ENCODE assay signal across 8 cellular contexts in genomic region chr2:239400000-239400831, GRCh38.
DNase-seq lines count a peak whose midpoint lies in the region; ATAC-seq lines count a peak whose summit lies in the region.

No MANE protein-coding gene starts in this region.

- H3K4me3 Mint-ChIP-seq in activated naive CD8-positive, alpha-beta T cell, result peak overlapping the region; percentile 92

- peaks cover 15% of the 10 kb centered on the region for H3K4me1 ChIP-seq in HUES6 (ENCODE audit: control insufficient read depth, insufficient read depth, low read length)

- no peaks in the 10 kb centered on the region for H3K36me3 ChIP-seq in HUES6 (ENCODE audit: control insufficient read depth, insufficient read depth, low read length)

- no peak overlapping the region for H3K27ac ChIP-seq in HUES6 (ENCODE audit: low read depth, low read length)

- no peaks in the 10 kb centered on the region for H3K27me3 ChIP-seq in HUES6 (ENCODE audit: control insufficient read depth, insufficient read depth, low read length)

- H3K4me3 ChIP-seq in HUES6 (ENCODE audit: low read depth, low read length), result peak overlapping the region; percentile 66

- H3K9ac ChIP-seq in HUES6 (ENCODE audit: low read length), result peak overlapping the region; percentile 33

- H3K4me1 Mint-ChIP-seq in activated naive CD8-positive, alpha-beta T cell (ENCODE audit: low read depth), result peaks cover 44% of the 10 kb centered on the region

- peak; percentile 59 for DNase-seq in NCI-H146 (lab: John Stamatoyannopoulos, UW)
- no peak for DNase-seq in NCI-H146 treated with DMSO at 0.1 percent for 48 hours (lab: John Stamatoyannopoulos, UW; ENCODE audit: unreplicated experiment)
- DNase-seq in islet precursor cell, result peak; percentile 47
- DNase-seq in stimulated activated naive CD8-positive, alpha-beta T cell treated with anti-CD3 and anti-CD28 coated beads, Interleukin-15, Interleukin-2, amounts not matched to agents 100 U/mL and 50 U/mL, for 24 hours, result peak; percentile 24

- H3K9me3 Mint-ChIP-seq in activated naive CD8-positive, alpha-beta T cell (ENCODE audit: low read depth), result no peaks in the 10 kb centered on the region

- H3K9me3 ChIP-seq in HUES6 (ENCODE audit: control insufficient read depth, insufficient read depth, low read depth, low read length), result no peaks in the 10 kb centered on the region

- H3K27ac Mint-ChIP-seq in activated naive CD8-positive, alpha-beta T cell, result peak overlapping the region; percentile 86

- no peaks in the 10 kb centered on the region for H3K27me3 Mint-ChIP-seq in activated naive CD8-positive, alpha-beta T cell

- H3K36me3 Mint-ChIP-seq in activated naive CD8-positive, alpha-beta T cell, result no peaks in the 10 kb centered on the region

- ATAC-seq in stimulated activated naive CD8-positive, alpha-beta T cell treated with anti-CD3 and anti-CD28 coated beads, Interleukin-15, Interleukin-2, amounts not matched to agents 100 U/mL and 50 U/mL, for 24 hours, result no peak
- ATAC-seq in HG02610 (IDR thresholded peaks at IDR 0.05; ENCODE audit: unreplicated experiment), result no peak
- no peak for ATAC-seq in GM21786 (IDR thresholded peaks at IDR 0.05; ENCODE audit: unreplicated experiment)
